In genomic region chr5:36657563-36657995, GRCh38 we compare ENCODE assay signal across 9 cellular contexts. TPM values are rescaled to one million over a fixed set of nuclear protein-coding genes. Genes with fewer than 3 reads are reported as not detected.
A peak's percentile ranks its signal among the peaks of the same experiment; 100 is the strongest.
DNase-seq lines count a peak whose midpoint lies in the region; ATAC-seq and TF ChIP-seq lines count a peak whose summit lies in the region.
"Had no signal": no experiment of that assay in that cellular context is flagged by ENCODE, and none has a peak within 500 bp of the region (broad histone marks: within the 10 kb centered on the region; RNA-seq: fewer than 3 reads in every experiment).

No MANE protein-coding gene starts in this region.

- H3K27me3 Mint-ChIP-seq in mesothelial cell of epicardium (ENCODE audit: low read depth), result no peaks in the 10 kb centered on the region
- peaks cover 39% of the 10 kb centered on the region for H3K27me3 Mint-ChIP-seq in activated CD8-positive, alpha-beta memory T cell treated with anti-CD3 and anti-CD28 coated beads, Interleukin-2, amount 10 ng/mL, durations not matched to agents 7 days and 5 days

- H3K4me1 Mint-ChIP-seq in mesothelial cell of epicardium, result peaks cover 65% of the 10 kb centered on the region
- H3K4me1 Mint-ChIP-seq in activated CD8-positive, alpha-beta memory T cell treated with anti-CD3 and anti-CD28 coated beads, Interleukin-2, amount 10 ng/mL, durations not matched to agents 7 days and 5 days, result no peaks in the 10 kb centered on the region
- H3K4me1 Mint-ChIP-seq: activated B cell treated with CpG ODN at 0.5 μM for 24 hours had no signal

- H3K4me3 Mint-ChIP-seq in mesothelial cell of epicardium, result no peak overlapping the region
- H3K4me3 Mint-ChIP-seq in activated CD8-positive, alpha-beta memory T cell treated with anti-CD3 and anti-CD28 coated beads, Interleukin-2, amount 10 ng/mL, durations not matched to agents 7 days and 5 days, result no peak overlapping the region
- H3K4me3 Mint-ChIP-seq: activated B cell treated with CpG ODN at 0.5 μM for 24 hours had no signal

- ATAC-seq in activated CD8-positive, alpha-beta memory T cell treated with anti-CD3 and anti-CD28 coated beads, Interleukin-2, amount 10 ng/mL, durations not matched to agents 7 days and 5 days, result no peak
- no peak for ATAC-seq in GM18517 (IDR thresholded peaks at IDR 0.05; ENCODE audit: unreplicated experiment)

- peaks cover 5% of the 10 kb centered on the region for H3K36me3 Mint-ChIP-seq in mesothelial cell of epicardium
- H3K36me3 Mint-ChIP-seq in activated CD8-positive, alpha-beta memory T cell treated with anti-CD3 and anti-CD28 coated beads, Interleukin-2, amount 10 ng/mL, durations not matched to agents 7 days and 5 days, result no peaks in the 10 kb centered on the region

- no peak for TF ChIP-seq CTCF in mesothelial cell of epicardium (IDR thresholded peaks at IDR 0.05; ENCODE audit: unreplicated experiment)

- peak overlapping the region; percentile 57 for H3K27ac ChIP-seq in cingulate gyrus (ENCODE audit: low read depth, low read length)

- H3K27ac Mint-ChIP-seq in mesothelial cell of epicardium, result peak overlapping the region; percentile 37
- no peak overlapping the region for H3K27ac Mint-ChIP-seq in activated CD8-positive, alpha-beta memory T cell treated with anti-CD3 and anti-CD28 coated beads, Interleukin-2, amount 10 ng/mL, durations not matched to agents 7 days and 5 days
- H3K27ac Mint-ChIP-seq: activated B cell treated with CpG ODN at 0.5 μM for 24 hours had no signal

- CTCF ChIA-PET in activated CD8-positive, alpha-beta memory T cell treated with anti-CD3 and anti-CD28 coated beads, Interleukin-2, amount 10 ng/mL, durations not matched to agents 7 days and 5 days (lab: Charles Lee), result interaction anchor here (1.4 kb wide), 1 partner anchor 8 kb away, joined by 3 read pairs; no protein-coding TSS in a partner anchor

- DNase-seq in AG08395 (ENCODE audit: low spot score) (peak; percentile 89), NAMALWA (ENCODE audit: low spot score) (peak; percentile 14), mesothelial cell of epicardium (ENCODE audit: low spot score in 2 of 2, unreplicated experiment in 2 of 2) (no peak), NK-92 (lab: John Stamatoyannopoulos, UW; ENCODE audit: unreplicated experiment) (no peak)
- DNase-seq in activated CD8-positive, alpha-beta memory T cell treated with anti-CD3 and anti-CD28 coated beads, Interleukin-2, amount 10 ng/mL, durations not matched to agents 7 days and 5 days, result no peak
- DNase-seq in activated CD4-positive, alpha-beta T cell treated with anti-CD3 and anti-CD28 coated beads, Interleukin-2, amount 50 U/mL, for 1 hour, result no peak
- DNase-seq: activated B cell treated with CpG ODN at 0.5 μM for 24 hours had no signal

- no peaks in the 10 kb centered on the region for H3K9me3 Mint-ChIP-seq in mesothelial cell of epicardium
- no peaks in the 10 kb centered on the region for H3K9me3 Mint-ChIP-seq in activated CD8-positive, alpha-beta memory T cell treated with anti-CD3 and anti-CD28 coated beads, Interleukin-2, amount 10 ng/mL, durations not matched to agents 7 days and 5 days (ENCODE audit: low read depth)
- H3K9me3 Mint-ChIP-seq: activated B cell treated with CpG ODN at 0.5 μM for 24 hours had no signal

RNA-seq across cellular contexts. Expression of gene SLC1A3, which starts 51.2 kb away (rescaled TPM):
- total RNA-seq in mesothelial cell of epicardium, result 55.0 to 59.4 TPM (median 56.3 TPM) in 3 replicates
- total RNA-seq in activated CD8-positive, alpha-beta memory T cell treated with anti-CD3 and anti-CD28 coated beads, Interleukin-2, amount 10 ng/mL, durations not matched to agents 7 days and 5 days, result not detected

Comparison
In these comparisons a context has a peak if more than half of its experiments do, and no peak if none do; other contexts are left out.
1. DNase-seq: peak in AG08395 (single experiment) and NAMALWA (single experiment); none in mesothelial cell of epicardium (0 of 2), activated CD8-positive, alpha-beta memory T cell treated with anti-CD3 and anti-CD28 coated beads, Interleukin-2, amount 10 ng/mL, durations not matched to agents 7 days and 5 days (single experiment), NK-92 (single experiment) and activated CD4-positive, alpha-beta T cell treated with anti-CD3 and anti-CD28 coated beads, Interleukin-2, amount 50 U/mL, for 1 hour (single experiment).
2. RNA of gene SLC1A3, which starts 51.2 kb away (total RNA-seq): 55.0 to 59.4 TPM in mesothelial cell of epicardium; not detected in activated CD8-positive, alpha-beta memory T cell treated with anti-CD3 and anti-CD28 coated beads, Interleukin-2, amount 10 ng/mL, durations not matched to agents 7 days and 5 days; every median in the first group is over 10 times any median in the second.